Comparison of ENCODE assay signal across 8 cellular contexts in the genomic region with DNA sequence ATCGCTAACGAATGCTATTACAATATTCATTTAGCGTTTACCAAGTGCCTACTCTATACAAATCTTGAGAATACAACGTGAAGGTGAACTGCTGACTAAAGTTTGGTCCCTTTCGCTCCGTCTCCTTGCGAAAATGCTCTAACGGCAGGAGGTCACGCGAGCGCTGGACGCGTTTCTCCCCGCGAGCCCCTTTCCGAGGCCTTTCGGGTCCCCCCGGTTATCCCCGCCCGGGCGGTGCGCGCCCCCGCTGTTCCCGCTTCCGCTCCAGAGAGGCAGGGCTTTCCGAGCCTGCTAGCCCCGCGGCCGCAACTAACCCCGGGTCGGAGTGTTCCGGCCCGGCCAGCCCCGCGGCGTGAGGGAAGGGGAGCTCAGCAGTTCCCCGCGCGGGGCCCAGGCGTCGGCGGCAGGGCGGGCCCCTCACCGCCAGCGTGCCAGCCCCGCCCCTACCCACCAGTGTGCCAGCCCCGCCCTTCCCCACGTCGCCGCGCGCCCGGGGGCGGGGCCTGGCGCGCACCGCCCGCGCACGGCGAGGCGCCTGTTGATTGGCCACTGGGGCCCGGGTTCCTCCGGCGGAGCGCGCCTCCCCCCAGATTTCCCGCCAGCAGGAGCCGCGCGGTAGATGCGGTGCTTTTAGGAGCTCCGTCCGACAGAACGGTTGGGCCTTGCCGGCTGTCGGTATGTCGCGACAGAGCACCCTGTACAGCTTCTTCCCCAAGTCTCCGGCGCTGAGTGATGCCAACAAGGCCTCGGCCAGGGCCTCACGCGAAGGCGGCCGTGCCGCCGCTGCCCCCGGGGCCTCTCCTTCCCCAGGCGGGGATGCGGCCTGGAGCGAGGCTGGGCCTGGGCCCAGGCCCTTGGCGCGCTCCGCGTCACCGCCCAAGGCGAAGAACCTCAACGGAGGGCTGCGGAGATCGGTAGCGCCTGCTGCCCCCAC. TPM values are rescaled to one million over a fixed set of nuclear protein-coding genes. Genes with fewer than 3 reads are reported as not detected.
A peak's percentile ranks its signal among the peaks of the same experiment; 100 is the strongest.
DNase-seq lines count a peak whose midpoint lies in the region; ATAC-seq and TF ChIP-seq lines count a peak whose summit lies in the region.

A gene with protein sequence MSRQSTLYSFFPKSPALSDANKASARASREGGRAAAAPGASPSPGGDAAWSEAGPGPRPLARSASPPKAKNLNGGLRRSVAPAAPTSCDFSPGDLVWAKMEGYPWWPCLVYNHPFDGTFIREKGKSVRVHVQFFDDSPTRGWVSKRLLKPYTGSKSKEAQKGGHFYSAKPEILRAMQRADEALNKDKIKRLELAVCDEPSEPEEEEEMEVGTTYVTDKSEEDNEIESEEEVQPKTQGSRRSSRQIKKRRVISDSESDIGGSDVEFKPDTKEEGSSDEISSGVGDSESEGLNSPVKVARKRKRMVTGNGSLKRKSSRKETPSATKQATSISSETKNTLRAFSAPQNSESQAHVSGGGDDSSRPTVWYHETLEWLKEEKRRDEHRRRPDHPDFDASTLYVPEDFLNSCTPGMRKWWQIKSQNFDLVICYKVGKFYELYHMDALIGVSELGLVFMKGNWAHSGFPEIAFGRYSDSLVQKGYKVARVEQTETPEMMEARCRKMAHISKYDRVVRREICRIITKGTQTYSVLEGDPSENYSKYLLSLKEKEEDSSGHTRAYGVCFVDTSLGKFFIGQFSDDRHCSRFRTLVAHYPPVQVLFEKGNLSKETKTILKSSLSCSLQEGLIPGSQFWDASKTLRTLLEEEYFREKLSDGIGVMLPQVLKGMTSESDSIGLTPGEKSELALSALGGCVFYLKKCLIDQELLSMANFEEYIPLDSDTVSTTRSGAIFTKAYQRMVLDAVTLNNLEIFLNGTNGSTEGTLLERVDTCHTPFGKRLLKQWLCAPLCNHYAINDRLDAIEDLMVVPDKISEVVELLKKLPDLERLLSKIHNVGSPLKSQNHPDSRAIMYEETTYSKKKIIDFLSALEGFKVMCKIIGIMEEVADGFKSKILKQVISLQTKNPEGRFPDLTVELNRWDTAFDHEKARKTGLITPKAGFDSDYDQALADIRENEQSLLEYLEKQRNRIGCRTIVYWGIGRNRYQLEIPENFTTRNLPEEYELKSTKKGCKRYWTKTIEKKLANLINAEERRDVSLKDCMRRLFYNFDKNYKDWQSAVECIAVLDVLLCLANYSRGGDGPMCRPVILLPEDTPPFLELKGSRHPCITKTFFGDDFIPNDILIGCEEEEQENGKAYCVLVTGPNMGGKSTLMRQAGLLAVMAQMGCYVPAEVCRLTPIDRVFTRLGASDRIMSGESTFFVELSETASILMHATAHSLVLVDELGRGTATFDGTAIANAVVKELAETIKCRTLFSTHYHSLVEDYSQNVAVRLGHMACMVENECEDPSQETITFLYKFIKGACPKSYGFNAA (N-terminal part only) (plus strand): TSS at position 589 of the 934 bp plus-strand sequence. CDS start 89 bp downstream, at position 678.

- no peaks in the 10 kb centered on the region for H3K9me3 ChIP-seq in liver (ENCODE audit: control insufficient read depth in 4 of 4, low read length in 3 of 4)

- ATAC-seq in GM19372 (IDR thresholded peaks at IDR 0.05; ENCODE audit: low read depth, unreplicated experiment) (peak; percentile 79), HG03521 (IDR thresholded peaks at IDR 0.05; ENCODE audit: unreplicated experiment) (peak; percentile 84)

- H3K36me3 Mint-ChIP-seq in dendritic cell treated with granulocyte-macrophage colony-stimulating factor and Interleukin-4, amounts not matched to agents 40 ng/mL and 50 ng/mL, for 4 days (ENCODE audit: low read depth), result peaks cover 10% of the 10 kb centered on the region

- no peaks in the 10 kb centered on the region for H3K27me3 ChIP-seq in liver (ENCODE audit: control insufficient read depth in 4 of 4, insufficient read depth in 4 of 4, low read length in 3 of 4)

- H3K27ac Mint-ChIP-seq in dendritic cell treated with granulocyte-macrophage colony-stimulating factor and Interleukin-4, amounts not matched to agents 40 ng/mL and 50 ng/mL, for 4 days, result peak within 1 kb of the TSS; percentile 89

- H3K4me1 Mint-ChIP-seq in dendritic cell treated with granulocyte-macrophage colony-stimulating factor and Interleukin-4, amounts not matched to agents 40 ng/mL and 50 ng/mL, for 4 days (ENCODE audit: low read depth), result peaks cover 36% of the 10 kb centered on the region

- H3K9ac ChIP-seq in liver (ENCODE audit: low read depth in 1 of 2, low read length in 2 of 2), result peak within 1 kb of the TSS; percentile 40 to 75

- peaks cover 0 to 10% (median 5%) of the 10 kb centered on the region in 4 donors for H3K4me1 ChIP-seq in liver (ENCODE audit: control insufficient read depth in 4 of 4, insufficient read depth in 4 of 4, low read length in 3 of 4)

- TF ChIP-seq CTCF in C4-2B (conservative IDR thresholded peaks at IDR 0.05) (no peak), liver (IDR thresholded peaks at IDR 0.05; ENCODE audit: low read depth, low read length, missing input control) (no peak)

- no peaks in the 10 kb centered on the region for H3K27me3 Mint-ChIP-seq in dendritic cell treated with granulocyte-macrophage colony-stimulating factor and Interleukin-4, amounts not matched to agents 40 ng/mL and 50 ng/mL, for 4 days

- intact Hi-C loops in dendritic cell treated with granulocyte-macrophage colony-stimulating factor and Interleukin-4, amounts not matched to agents 40 ng/mL and 50 ng/mL, for 4 days (cut with micrococcal nuclease), result loop anchor here (10.0 kb wide), 1 partner anchor 122 kb away; the partner anchor contains the start of gene FBXO11

- no peak for TF ChIP-seq RAD21 in liver (IDR thresholded peaks at IDR 0.05)

- peak; percentile 90 for DNase-seq in NCI-H69 (lab: John Stamatoyannopoulos, UW)
- DNase-seq in activated CD4-positive, alpha-beta T cell treated with anti-CD3 and anti-CD28 coated beads, Interleukin-2, amount 50 U/mL, for 24 hours (ENCODE audit: low read depth in 1 of 2, low spot score in 1 of 2), result peak; percentile 73 to 81
- peak; percentile 88 for DNase-seq in stimulated activated CD4-positive, alpha-beta T cell treated with anti-CD3 and anti-CD28 coated beads, Interleukin-4, amount 100 ng/mL, for 24 hours

- no peaks in the 10 kb centered on the region for H3K36me3 ChIP-seq in liver (ENCODE audit: control insufficient read depth in 4 of 4, insufficient read depth in 3 of 4, low read depth in 1 of 4, low read length in 3 of 4)

- peak within 1 kb of the TSS; percentile 93 for H3K4me3 Mint-ChIP-seq in dendritic cell treated with granulocyte-macrophage colony-stimulating factor and Interleukin-4, amounts not matched to agents 40 ng/mL and 50 ng/mL, for 4 days

- WGBS in liver, result under 1% methylated on average over 103 of the region's 103 CpGs

- H3K4me3 ChIP-seq in liver (ENCODE audit: low read depth in 1 of 3, low read length in 3 of 3), result peak within 1 kb of the TSS; percentile 82 to 98 (median 88)

- H3K9me3 Mint-ChIP-seq in dendritic cell treated with granulocyte-macrophage colony-stimulating factor and Interleukin-4, amounts not matched to agents 40 ng/mL and 50 ng/mL, for 4 days, result no peaks in the 10 kb centered on the region

- H3K27ac ChIP-seq in C4-2B, result peak within 1 kb of the TSS; percentile 89
- H3K27ac ChIP-seq in liver (ENCODE audit: low read depth in 1 of 2, low read length in 2 of 2), result peak within 1 kb of the TSS; percentile 92

TF ChIP-seq in liver, 16 proteins besides CTCF, POLR2A, EP300 and RAD21:
- TF ChIP-seq, protein P1, sequence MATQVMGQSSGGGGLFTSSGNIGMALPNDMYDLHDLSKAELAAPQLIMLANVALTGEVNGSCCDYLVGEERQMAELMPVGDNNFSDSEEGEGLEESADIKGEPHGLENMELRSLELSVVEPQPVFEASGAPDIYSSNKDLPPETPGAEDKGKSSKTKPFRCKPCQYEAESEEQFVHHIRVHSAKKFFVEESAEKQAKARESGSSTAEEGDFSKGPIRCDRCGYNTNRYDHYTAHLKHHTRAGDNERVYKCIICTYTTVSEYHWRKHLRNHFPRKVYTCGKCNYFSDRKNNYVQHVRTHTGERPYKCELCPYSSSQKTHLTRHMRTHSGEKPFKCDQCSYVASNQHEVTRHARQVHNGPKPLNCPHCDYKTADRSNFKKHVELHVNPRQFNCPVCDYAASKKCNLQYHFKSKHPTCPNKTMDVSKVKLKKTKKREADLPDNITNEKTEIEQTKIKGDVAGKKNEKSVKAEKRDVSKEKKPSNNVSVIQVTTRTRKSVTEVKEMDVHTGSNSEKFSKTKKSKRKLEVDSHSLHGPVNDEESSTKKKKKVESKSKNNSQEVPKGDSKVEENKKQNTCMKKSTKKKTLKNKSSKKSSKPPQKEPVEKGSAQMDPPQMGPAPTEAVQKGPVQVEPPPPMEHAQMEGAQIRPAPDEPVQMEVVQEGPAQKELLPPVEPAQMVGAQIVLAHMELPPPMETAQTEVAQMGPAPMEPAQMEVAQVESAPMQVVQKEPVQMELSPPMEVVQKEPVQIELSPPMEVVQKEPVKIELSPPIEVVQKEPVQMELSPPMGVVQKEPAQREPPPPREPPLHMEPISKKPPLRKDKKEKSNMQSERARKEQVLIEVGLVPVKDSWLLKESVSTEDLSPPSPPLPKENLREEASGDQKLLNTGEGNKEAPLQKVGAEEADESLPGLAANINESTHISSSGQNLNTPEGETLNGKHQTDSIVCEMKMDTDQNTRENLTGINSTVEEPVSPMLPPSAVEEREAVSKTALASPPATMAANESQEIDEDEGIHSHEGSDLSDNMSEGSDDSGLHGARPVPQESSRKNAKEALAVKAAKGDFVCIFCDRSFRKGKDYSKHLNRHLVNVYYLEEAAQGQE (IDR thresholded peaks at IDR 0.05), result peak; percentile 61
- TF ChIP-seq HNF4A (conservative IDR thresholded peaks at IDR 0.05), result no peak

RNA-seq across cellular contexts. Expression of the gene that starts here (rescaled TPM):
- 10 to 100 TPM; 21.2 to 40.5 TPM for total RNA-seq in liver
- 10 to 100 TPM in 1 of 2 donors, 1 to 10 TPM in 1; 5.3 to 14.0 TPM for polyA plus RNA-seq in liver

Comparison
In these comparisons a context has a peak if more than half of its experiments do, and no peak if none do; other contexts are left out.
1. Peak in every context shown above with its lines: DNase-seq, ATAC-seq, H3K4me3 ChIP-seq and H3K27ac ChIP-seq.